13 cellular contexts compared by ENCODE assay signal in genomic region chr1:245168921-245169320, GRCh38.
"Had no signal": no experiment of that assay in that cellular context is flagged by ENCODE, and none has a peak within 500 bp of the region (broad histone marks: within the 10 kb centered on the region; RNA-seq: fewer than 3 reads in every experiment).

No MANE protein-coding gene starts in this region.

- H3K27ac Mint-ChIP-seq: stimulated activated memory B cell treated with anti-CD40 and anti-IgM and Interleukin-4, amounts not matched to agents 10 μg/mL and 1 μg/mL and 100 μg/mL, for 72 hours; T-helper 2 cell treated with Interferon-gamma antibody and Interleukin-4, amounts not matched to agents 5 μg/mL and 100 μg/mL, for 36 hours had no signal

- H3K27ac ChIP-seq: dorsolateral prefrontal cortex, gastroesophageal sphincter, heart right ventricle, neutrophil, parathyroid adenoma, thyroid gland had no signal

- H3K9me3 ChIP-seq: gastroesophageal sphincter, neutrophil, thyroid gland had no signal

- H3K36me3 ChIP-seq: gastroesophageal sphincter, heart right ventricle, neutrophil, thyroid gland had no signal

- H3K4me3 ChIP-seq: dorsolateral prefrontal cortex, gastroesophageal sphincter, heart right ventricle, thyroid gland had no signal

- H3K4me1 ChIP-seq: parathyroid adenoma had no signal

- DNase-seq: activated naive CD4-positive, alpha-beta T cell; activated T-cell treated with anti-CD3 and anti-CD28 coated beads for 4 hours; aorta; dorsolateral prefrontal cortex; erythroblast; heart right ventricle; thyroid gland had no signal

- H3K9ac ChIP-seq: parathyroid adenoma had no signal

- H3K27me3 ChIP-seq: thyroid gland had no signal

- ATAC-seq: gastroesophageal sphincter; left colon; stimulated activated memory B cell treated with anti-CD40 and anti-IgM and Interleukin-4, amounts not matched to agents 10 μg/mL and 1 μg/mL and 100 μg/mL, for 72 hours had no signal

- H3K4me3 Mint-ChIP-seq: stimulated activated memory B cell treated with anti-CD40 and anti-IgM and Interleukin-4, amounts not matched to agents 10 μg/mL and 1 μg/mL and 100 μg/mL, for 72 hours; T-helper 2 cell treated with Interferon-gamma antibody and Interleukin-4, amounts not matched to agents 5 μg/mL and 100 μg/mL, for 36 hours had no signal

- H3K36me3 Mint-ChIP-seq: stimulated activated memory B cell treated with anti-CD40 and anti-IgM and Interleukin-4, amounts not matched to agents 10 μg/mL and 1 μg/mL and 100 μg/mL, for 72 hours had no signal

- H3K9me3 Mint-ChIP-seq: T-helper 2 cell treated with Interferon-gamma antibody and Interleukin-4, amounts not matched to agents 5 μg/mL and 100 μg/mL, for 36 hours had no signal
